Comparison of ENCODE assay signal across 12 cellular contexts in genomic region chr5:179313849-179314521, GRCh38. TPM values are rescaled to one million over a fixed set of nuclear protein-coding genes. Genes with fewer than 3 reads are reported as not detected.
DNase-seq lines count a peak whose midpoint lies in the region; ATAC-seq and TF ChIP-seq lines count a peak whose summit lies in the region.
"Had no signal": no experiment of that assay in that cellular context is flagged by ENCODE, and none has a peak within 500 bp of the region (broad histone marks: within the 10 kb centered on the region; RNA-seq: fewer than 3 reads in every experiment).

No MANE protein-coding gene starts in this region.

- no peaks in the 10 kb centered on the region for H3K36me3 ChIP-seq in breast epithelium
- no peaks in the 10 kb centered on the region for H3K36me3 ChIP-seq in esophagus squamous epithelium
- H3K36me3 ChIP-seq in vagina = no peaks in the 10 kb centered on the region

- H3K4me1 Mint-ChIP-seq in MCF 10A (ENCODE audit: insufficient read depth, unreplicated experiment) = no peaks in the 10 kb centered on the region

- CTCF ChIA-PET in MCF 10A (lab: Yijun Ruan, JAX) = no interaction called here

- TF ChIP-seq CTCF in breast epithelium (IDR thresholded peaks at IDR 0.05) (no peak), MCF 10A (IDR thresholded peaks at IDR 0.05; ENCODE audit: unreplicated experiment) (no peak), esophagus squamous epithelium (IDR thresholded peaks at IDR 0.05) (no peak), vagina (IDR thresholded peaks at IDR 0.05) (no peak)

- no peaks in the 10 kb centered on the region for H3K27me3 Mint-ChIP-seq in MCF 10A (ENCODE audit: insufficient read depth, unreplicated experiment)

- H3K27ac Mint-ChIP-seq in MCF 10A (ENCODE audit: low read depth, unreplicated experiment) = no peak overlapping the region

- TF ChIP-seq POLR2A in breast epithelium (IDR thresholded peaks at IDR 0.05) (no peak), esophagus squamous epithelium (IDR thresholded peaks at IDR 0.05) (no peak), vagina (IDR thresholded peaks at IDR 0.05) (no peak)

- H3K27me3 ChIP-seq in breast epithelium (no peaks in the 10 kb centered on the region), esophagus squamous epithelium (no peaks in the 10 kb centered on the region), vagina (no peaks in the 10 kb centered on the region)

- DNase-seq in breast epithelium (ENCODE audit: low spot score in 2 of 2) = peak; percentile 68 to 79
- no peak for DNase-seq in MCF 10A (ENCODE audit: unreplicated experiment)
- DNase-seq in esophagus squamous epithelium (lab: John Stamatoyannopoulos, UW) = no peak
- peak; percentile 68 for DNase-seq in mucosa of gallbladder (ENCODE audit: low spot score)
- DNase-seq in vagina (ENCODE audit: extremely low spot score in 2 of 2) = no peak
- no peak for DNase-seq in SHP77 treated with DMSO at 0.1 percent for 48 hours (lab: John Stamatoyannopoulos, UW)
- DNase-seq: activated CD4-positive, alpha-beta T cell treated with anti-CD3 and anti-CD28 coated beads, Interleukin-2, amount 50 U/mL, for 4 hours; NCI-H526 treated with DMSO at 0.1 percent for 48 hours had no signal

- 64 to 67% methylated on average over 3 to 18 of the region's 31 CpGs for WGBS in esophagus squamous epithelium, 2 donors

- no peak for ATAC-seq in GM18868 (IDR thresholded peaks at IDR 0.05; ENCODE audit: unreplicated experiment)
- ATAC-seq in GM21390 (IDR thresholded peaks at IDR 0.05; ENCODE audit: unreplicated experiment) = no peak

- H3K4me3 ChIP-seq in breast epithelium (peak overlapping the region in 2 of 3 donors; percentile 28 to 54), esophagus squamous epithelium (peak overlapping the region in 1 of 4 donors; percentile 26), vagina (no peak overlapping the region)

- H3K9me3 ChIP-seq in breast epithelium (peaks cover 7 to 8% of the 10 kb centered on the region in 2 donors), esophagus squamous epithelium (no peaks in the 10 kb centered on the region), vagina (no peaks in the 10 kb centered on the region)

- no TSS peak for BruUV-seq in MCF 10A (replicated peaks; lab: Mats Ljungman, UMichigan)

- intact Hi-C loops in breast epithelium (cut with DNase I; ENCODE audit: low total_unique reads) (no loop called here), MCF 10A (cut with micrococcal nuclease) (no loop called here), esophagus squamous epithelium (cut with DNase I) (no loop called here), vagina (cut with DNase I) (no loop called here)

- no peak overlapping the region for H3K4me3 Mint-ChIP-seq in MCF 10A (ENCODE audit: unreplicated experiment)

- POLR2A ChIA-PET in MCF 10A (lab: Yijun Ruan, JAX) = interaction anchor here (0.6 kb wide), 1 partner anchor 48 kb away, joined by 3 read pairs; no protein-coding TSS in a partner anchor

- peaks cover 0 to 6% of the 10 kb centered on the region in 2 donors for H3K4me1 ChIP-seq in breast epithelium
- peaks cover 0 to 30% (median 9%) of the 10 kb centered on the region in 3 donors for H3K4me1 ChIP-seq in esophagus squamous epithelium
- peaks cover 32% of the 10 kb centered on the region for H3K4me1 ChIP-seq in vagina
- H3K4me1 ChIP-seq: parathyroid adenoma had no signal

- no peaks in the 10 kb centered on the region for H3K36me3 Mint-ChIP-seq in MCF 10A (ENCODE audit: insufficient read depth, unreplicated experiment)

- peaks cover 20% of the 10 kb centered on the region for H3K9me3 Mint-ChIP-seq in MCF 10A (ENCODE audit: unreplicated experiment)

- H3K27ac ChIP-seq in breast epithelium (peak overlapping the region; percentile 79 to 90), esophagus squamous epithelium (peak overlapping the region in 3 of 4 donors; percentile 58 to 62 (median 62)), vagina (peak overlapping the region; percentile 91)
- H3K27ac ChIP-seq: parathyroid adenoma had no signal

RNA-seq across cellular contexts. Expression of gene ADAMTS2, which starts 31.3 kb away (rescaled TPM):
- total RNA-seq in breast epithelium (10 to 100 TPM; 11.3 to 51.8 (median 19.7) TPM), MCF 10A (2022) (0.17 TPM in 1 of 2 replicates, not detected in the other), esophagus squamous epithelium (10 to 100 TPM in 1 of 4 donors, 1 to 10 TPM in 3; 1.3 to 10.3 (median 5.2) TPM), mucosa of gallbladder (18.9 TPM), vagina (17.4 TPM)
- total RNA-seq: dermis microvascular lymphatic vessel endothelial cell had no signal

Comparison
In these comparisons a context has a peak if more than half of its experiments do, and no peak if none do; other contexts are left out.
1. DNase-seq: peak in breast epithelium (2 of 2) and mucosa of gallbladder (single experiment); none in MCF 10A (single experiment), esophagus squamous epithelium (single experiment), vagina (0 of 2) and SHP77 treated with DMSO at 0.1 percent for 48 hours (single experiment).
2. H3K4me3 ChIP-seq: peak in breast epithelium (2 of 3); none in vagina (0 of 2).
3. Peak in every context shown above with its lines, with median percentiles within 50 percentile points of each other: H3K27ac ChIP-seq.